ENCODE assay signal across 19 cellular contexts in genomic region chr12:47527816-47528215, GRCh38.
"Had no signal": no experiment of that assay in that cellular context is flagged by ENCODE, and none has a peak within 500 bp of the region (broad histone marks: within the 10 kb centered on the region; RNA-seq: fewer than 3 reads in every experiment).

No MANE protein-coding gene starts in this region.

- ATAC-seq: activated CD4-positive, alpha-beta T cell treated with anti-CD3 and anti-CD28 coated beads for 36 hours; activated CD8-positive, alpha-beta T cell treated with anti-CD3 and anti-CD28 coated beads, Interleukin-2, amount 10 ng/mL, durations not matched to agents 7 days and 5 days; body of pancreas; gastroesophageal sphincter; pancreas; T-cell had no signal

- H3K4me1 Mint-ChIP-seq: activated CD4-positive, alpha-beta T cell treated with anti-CD3 and anti-CD28 coated beads for 36 hours; mesothelial cell of epicardium; neural progenitor cell; T-cell had no signal

- H3K27ac Mint-ChIP-seq: activated CD4-positive, alpha-beta T cell treated with anti-CD3 and anti-CD28 coated beads for 36 hours; activated CD8-positive, alpha-beta T cell treated with anti-CD3 and anti-CD28 coated beads, Interleukin-2, amount 10 ng/mL, durations not matched to agents 7 days and 5 days; mesothelial cell of epicardium; neural progenitor cell; T-cell had no signal

- H3K27me3 ChIP-seq: body of pancreas, esophagus muscularis mucosa, neural progenitor cell, pancreas had no signal

- H3K4me3 ChIP-seq: body of pancreas, esophagus muscularis mucosa, gastroesophageal sphincter, neural progenitor cell, pancreas, skin epidermis, stomach, thoracic aorta had no signal

- H3K4me1 ChIP-seq: body of pancreas, esophagus muscularis mucosa, gastroesophageal sphincter, neural progenitor cell, pancreas, stomach had no signal

- H3K36me3 Mint-ChIP-seq: mesothelial cell of epicardium, neural progenitor cell had no signal

- H3K27ac ChIP-seq: body of pancreas, esophagus muscularis mucosa, gastroesophageal sphincter, neural progenitor cell, pancreas, skin epidermis, stomach, thoracic aorta, WERI-Rb-1 had no signal

- H3K36me3 ChIP-seq: esophagus muscularis mucosa, gastroesophageal sphincter, neural progenitor cell, pancreas, stomach, thoracic aorta, WERI-Rb-1 had no signal

- H3K9me3 ChIP-seq: body of pancreas, pancreas, thoracic aorta had no signal

- DNase-seq: activated CD4-positive, alpha-beta T cell treated with anti-CD3 and anti-CD28 coated beads for 36 hours; activated CD8-positive, alpha-beta memory T cell treated with anti-CD3 and anti-CD28 coated beads, Interleukin-2, amount 50 U/mL, for 48 hours; activated CD8-positive, alpha-beta T cell treated with anti-CD3 and anti-CD28 coated beads, Interleukin-2, amount 10 ng/mL, durations not matched to agents 7 days and 5 days; activated naive CD4-positive, alpha-beta T cell treated with Interleukin-2 at 50 U/mL for 16 hours; body of pancreas; dermis blood vessel endothelial cell; kidney glomerular epithelial cell; pancreas; retina; stomach; T-cell; T1000; WERI-Rb-1 had no signal

- H3K4me3 Mint-ChIP-seq: activated CD4-positive, alpha-beta T cell treated with anti-CD3 and anti-CD28 coated beads for 36 hours; activated CD8-positive, alpha-beta T cell treated with anti-CD3 and anti-CD28 coated beads, Interleukin-2, amount 10 ng/mL, durations not matched to agents 7 days and 5 days; mesothelial cell of epicardium; neural progenitor cell; T-cell had no signal
